In the genomic region with DNA sequence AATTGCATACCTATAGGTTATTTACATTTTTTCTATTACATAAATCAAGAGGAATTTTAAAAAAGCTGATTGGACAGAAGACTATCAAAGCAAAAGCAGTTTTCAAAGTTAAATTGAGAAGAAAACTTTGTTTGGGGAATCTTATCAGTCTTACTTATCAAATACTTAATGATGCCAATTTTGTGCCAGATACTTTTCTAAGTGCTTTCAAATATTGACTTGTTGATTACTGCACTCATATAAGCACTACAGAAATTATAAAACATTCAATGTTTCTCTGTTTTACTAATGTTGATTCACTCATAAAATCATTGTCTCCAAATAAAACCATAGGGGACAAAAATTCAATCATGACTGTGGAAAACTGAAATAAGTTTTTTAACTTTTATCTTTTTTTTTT, we compare ENCODE assay signal across 19 cellular contexts. TPM values are rescaled to one million over a fixed set of nuclear protein-coding genes. Genes with fewer than 3 reads are reported as not detected.
DNase-seq lines count a peak whose midpoint lies in the region; ATAC-seq, FAIRE-seq and TF ChIP-seq lines count a peak whose summit lies in the region.
"Had no signal": no experiment of that assay in that cellular context is flagged by ENCODE, and none has a peak within 500 bp of the region (broad histone marks: within the 10 kb centered on the region; RNA-seq: fewer than 3 reads in every experiment).

No MANE protein-coding gene starts in this region.

- no peaks in the 10 kb centered on the region for H3K4me1 ChIP-seq in ACC112 (ENCODE audit: control insufficient read depth, insufficient read depth, low read length, unreplicated experiment)
- no peaks in the 10 kb centered on the region for H3K4me1 ChIP-seq in OCI-LY1 (ENCODE audit: insufficient read depth, low read length, severe bottlenecking)
- no peaks in the 10 kb centered on the region for H3K4me1 ChIP-seq in psoas muscle
- no peaks in the 10 kb centered on the region for H3K4me1 ChIP-seq in prostate gland (replicated peaks)
- H3K4me1 ChIP-seq: BLaER1 had no signal

- no peaks in the 10 kb centered on the region for H3K79me2 ChIP-seq in ACC112 (ENCODE audit: control insufficient read depth, insufficient read depth, low read length, unreplicated experiment)
- no peaks in the 10 kb centered on the region for H3K79me2 ChIP-seq in OCI-LY1 (ENCODE audit: insufficient read depth, low read length)

- TF ChIP-seq CTCF in OCI-LY1 (IDR thresholded peaks at IDR 0.05; ENCODE audit: low read length) (no peak), psoas muscle (IDR thresholded peaks at IDR 0.05) (no peak), prostate gland (IDR thresholded peaks at IDR 0.05) (no peak)

- no peak for ATAC-seq in psoas muscle
- ATAC-seq: HCT116 had no signal

- H2AFZ ChIP-seq in ACC112 (ENCODE audit: low read length, unreplicated experiment), result peak overlapping the region; percentile 46
- H2AFZ ChIP-seq in OCI-LY1 (ENCODE audit: low read length), result peak overlapping the region; percentile 72; the same call in 1 of the 2 replicates

- intact Hi-C loops in psoas muscle (cut with DNase I) (no loop called here), prostate gland (cut with DNase I) (no loop called here)

- H4K20me1 ChIP-seq in OCI-LY1 (ENCODE audit: insufficient read depth, low read length), result no peaks in the 10 kb centered on the region
- H4K20me1 ChIP-seq: BLaER1 had no signal

- H3K4me2 ChIP-seq in OCI-LY1 (ENCODE audit: low read length), result no peak overlapping the region
- H3K4me2 ChIP-seq: BLaER1 had no signal

- DNase-seq in frontal cortex (ENCODE audit: low spot score in 2 of 2) (no peak), psoas muscle (no peak), glomerular visceral epithelial cell (ENCODE audit: extremely low spot score) (no peak), prostate gland (ENCODE audit: low spot score) (no peak)
- DNase-seq: CD4-positive, alpha-beta memory T cell; DMS153; DMS79; GDM1; GOT3; H7; IMR-90 had no signal

- H3K36me3 ChIP-seq in ACC112 (ENCODE audit: insufficient read depth, low read length) (no peaks in the 10 kb centered on the region), OCI-LY1 (ENCODE audit: insufficient read depth, low read length) (no peaks in the 10 kb centered on the region; the same call in 1 of the 2 replicates), psoas muscle (ENCODE audit: insufficient read depth in 1 of 2, low read depth in 1 of 2) (no peaks in the 10 kb centered on the region), prostate gland (no peaks in the 10 kb centered on the region)
- H3K36me3 ChIP-seq: BLaER1 had no signal

- H3F3A ChIP-seq in OCI-LY1 (ENCODE audit: insufficient read depth, low read length), result no peaks in the 10 kb centered on the region

- H3K9me2 ChIP-seq in OCI-LY1 (ENCODE audit: low read depth, low read length), result no peaks in the 10 kb centered on the region

- TF ChIP-seq POLR2A in prostate gland (IDR thresholded peaks at IDR 0.05), result no peak

- FAIRE-seq in frontal cortex (lab: Jason Lieb, UNC), result peak; percentile 43
- FAIRE-seq: A204.1, GM12892, GM18507, HTR-8/SVneo had no signal

- H3K4me3 ChIP-seq in ACC112 (ENCODE audit: low read depth, low read length), result no peak overlapping the region
- no peak overlapping the region for H3K4me3 ChIP-seq in OCI-LY1 (ENCODE audit: low read depth, low read length, poor library complexity, severe bottlenecking)
- no peak overlapping the region for H3K4me3 ChIP-seq in psoas muscle
- no peak overlapping the region for H3K4me3 ChIP-seq in prostate gland
- H3K4me3 ChIP-seq: BLaER1 had no signal

- H3K9me3 ChIP-seq in OCI-LY1 (ENCODE audit: low read length) (peaks cover 7% of the 10 kb centered on the region; the same call in 1 of the 2 replicates), psoas muscle (no peaks in the 10 kb centered on the region), prostate gland (no peaks in the 10 kb centered on the region)
- H3K9me3 ChIP-seq: BLaER1 had no signal

- H3K27ac ChIP-seq in ACC112 (ENCODE audit: low read depth, low read length) (no peak overlapping the region), OCI-LY1 (ENCODE audit: low read depth, low read length, poor library complexity, severe bottlenecking) (no peak overlapping the region), psoas muscle (no peak overlapping the region), prostate gland (no peak overlapping the region)
- H3K27ac ChIP-seq: BLaER1 had no signal

- H3K27me3 ChIP-seq in ACC112 (ENCODE audit: insufficient read depth, low read length) (no peaks in the 10 kb centered on the region), OCI-LY1 (ENCODE audit: insufficient read depth, low read length) (no peaks in the 10 kb centered on the region), psoas muscle (ENCODE audit: insufficient read depth in 3 of 3, low read length in 2 of 3) (no peaks in the 10 kb centered on the region), prostate gland (replicated peaks; ENCODE audit: insufficient read depth) (no peaks in the 10 kb centered on the region)
- H3K27me3 ChIP-seq: BLaER1 had no signal

- no peak overlapping the region for H3K9ac ChIP-seq in OCI-LY1 (ENCODE audit: low read length)
- H3K9ac ChIP-seq: BLaER1 had no signal

RNA-seq across cellular contexts. Expression of a gene that starts 36.2 kb away (rescaled TPM):
- 64.4 TPM for total RNA-seq in frontal cortex
- total RNA-seq in psoas muscle, result 1 to 10 TPM; 2.0 to 4.9 (median 2.6) TPM
- 1 to 10 TPM in 1 of 3 donors, under 1 TPM in 2; 0.27 to 2.2 (median 0.37) TPM for polyA plus RNA-seq in psoas muscle
- total RNA-seq in prostate gland, result 1 to 10 TPM; 1.8 to 5.5 TPM

Comparison
In these comparisons a context has a peak if more than half of its experiments do, and no peak if none do; other contexts are left out.
1. RNA of a gene that starts 36.2 kb away (total RNA-seq): 64.4 TPM in frontal cortex (single experiment); 1.8 to 5.5 TPM in prostate gland and 2.0 to 4.9 TPM in psoas muscle; every median in the first group is over 10 times any median in the second.